Comparison of ENCODE assay signal across 36 cellular contexts in genomic region chr12:38689704-38690103, GRCh38.
A peak's percentile ranks its signal among the peaks of the same experiment; 100 is the strongest.
DNase-seq lines count a peak whose midpoint lies in the region; ATAC-seq, FAIRE-seq and TF ChIP-seq lines count a peak whose summit lies in the region.
"Had no signal": no experiment of that assay in that cellular context is flagged by ENCODE, and none has a peak within 500 bp of the region (broad histone marks: within the 10 kb centered on the region; RNA-seq: fewer than 3 reads in every experiment).

No MANE protein-coding gene starts in this region.

- H2AFZ ChIP-seq in endothelial cell of umbilical vein (ENCODE audit: low read depth, low read length): no peak overlapping the region
- H2AFZ ChIP-seq: neural progenitor cell had no signal

- BruUV-seq in endothelial cell of umbilical vein (replicated peaks; lab: Mats Ljungman, UMichigan): no TSS peak

- in situ Hi-C loops in gastrocnemius medialis (cut with MboI; ENCODE audit: low sequenced_read_pairs in 4 of 4): no loop called here

- H3K27ac ChIP-seq in endothelial cell of umbilical vein (ENCODE audit: insufficient read depth, low read depth, low read length) (no peak overlapping the region), gastrocnemius medialis (no peak overlapping the region)
- H3K27ac ChIP-seq: coronary artery, KMS-11, neural progenitor cell, Peyer's patch, SJCRH30, VCaP had no signal

- no peaks in the 10 kb centered on the region for H4K20me1 ChIP-seq in endothelial cell of umbilical vein (replicated peaks; ENCODE audit: control insufficient read depth, extremely low read depth, insufficient read depth, low read length)

- intact Hi-C loops in endothelial cell of umbilical vein (cut with micrococcal nuclease): no loop called here
- intact Hi-C loops in gastrocnemius medialis (cut with DNase I; ENCODE audit: low total_unique reads): no loop called here

- H3K79me2 ChIP-seq in endothelial cell of umbilical vein (ENCODE audit: control insufficient read depth, insufficient read depth, low read length): no peaks in the 10 kb centered on the region

- DNase-seq in AG08396 (ENCODE audit: low spot score) (peak; percentile 14), HS-5 (ENCODE audit: low read depth) (peak; percentile 79), endothelial cell of umbilical vein (ENCODE audit: low read depth, low spot score) (no peak), hepatic stellate cell (ENCODE audit: low spot score) (peak; percentile 16), gastrocnemius medialis (no peak), nucleus accumbens (lab: John Stamatoyannopoulos, UW) (no peak)
- DNase-seq: activated CD4-positive, alpha-beta T cell treated with anti-CD3 and anti-CD28 coated beads for 48 hours; activated CD8-positive, alpha-beta memory T cell treated with anti-CD3 and anti-CD28 coated beads for 24 hours; activated T-cell treated with anti-CD3 and anti-CD28 coated beads for 4 hours; aorta; CD8-positive, alpha-beta T cell; effector CD8-positive, alpha-beta T cell; MM.1S; NCI-H1417; NCI-H2081; NCI-H2227 treated with DMSO at 0.1 percent for 48 hours; NCI-H69; Peyer's patch; right cardiac atrium; SJCRH30; stimulated activated CD4-positive, alpha-beta T cell treated with anti-CD3 and anti-CD28 coated beads, Interleukin-1b, Interleukin-23, amount 100 ng/mL, for 48 hours; stimulated activated naive CD4-positive, alpha-beta T cell treated with Interleukin-2 at 50 U/mL for 16 hours; SW 1271; T-helper 9 cell had no signal

- H3K4me3 ChIP-seq in endothelial cell of umbilical vein (replicated peaks in 1 of 3; ENCODE audit: insufficient read depth in 1 of 3, low read depth in 1 of 3, low read length in 3 of 3) (no peak overlapping the region), gastrocnemius medialis (no peak overlapping the region)
- H3K4me3 ChIP-seq: coronary artery, GM12878, HAP-1, neural progenitor cell, Peyer's patch, SJCRH30 had no signal

- H3K9ac ChIP-seq in endothelial cell of umbilical vein (replicated peaks; ENCODE audit: extremely low read depth, insufficient read depth, low read length): no peak overlapping the region
- H3K9ac ChIP-seq: KMS-11, neural progenitor cell had no signal

- no peaks in the 10 kb centered on the region for H3K27me3 ChIP-seq in endothelial cell of umbilical vein (ENCODE audit: control insufficient read depth in 2 of 2, insufficient read depth in 2 of 2, low read length in 2 of 2)
- H3K27me3 ChIP-seq in gastrocnemius medialis: no peaks in the 10 kb centered on the region
- H3K27me3 ChIP-seq: neural progenitor cell, Peyer's patch, SJCRH30 had no signal

- no peak for TF ChIP-seq CTCF in endothelial cell of umbilical vein (IDR thresholded peaks at IDR 0.05; ENCODE audit: extremely low read depth in 1 of 2, insufficient read depth in 1 of 2, low read depth in 1 of 2, low read length in 2 of 2)
- no peak for TF ChIP-seq CTCF in gastrocnemius medialis (IDR thresholded peaks at IDR 0.05 in 4 of 5, conservative IDR thresholded peaks at IDR 0.05 in 1 of 5)

- H3K36me3 ChIP-seq in endothelial cell of umbilical vein (ENCODE audit: control insufficient read depth in 2 of 2, extremely low read depth in 1 of 2, insufficient read depth in 2 of 2, low read length in 2 of 2) (no peaks in the 10 kb centered on the region), gastrocnemius medialis (no peaks in the 10 kb centered on the region)
- H3K36me3 ChIP-seq: HAP-1, neural progenitor cell, Peyer's patch, SJCRH30 had no signal

- CTCF ChIA-PET in endothelial cell of umbilical vein (lab: Charles Lee): interaction anchor here (0.9 kb wide), 1 partner anchor 583 kb away, joined by 3 read pairs; no protein-coding TSS in a partner anchor

- H3K9me3 ChIP-seq in endothelial cell of umbilical vein (replicated peaks; ENCODE audit: control insufficient read depth, insufficient read depth, low read length) (no peaks in the 10 kb centered on the region), gastrocnemius medialis (no peaks in the 10 kb centered on the region)
- H3K9me3 ChIP-seq: HAP-1, Peyer's patch, SJCRH30 had no signal

- POLR2A ChIA-PET in endothelial cell of umbilical vein (lab: Charles Lee): no interaction called here

- no peaks in the 10 kb centered on the region for H3K9me1 ChIP-seq in endothelial cell of umbilical vein (replicated peaks; ENCODE audit: control insufficient read depth, extremely low read depth, insufficient read depth, low read length)

- H3K4me1 ChIP-seq in endothelial cell of umbilical vein (ENCODE audit: control insufficient read depth, extremely low read depth, insufficient read depth, low read length) (no peaks in the 10 kb centered on the region), gastrocnemius medialis (no peaks in the 10 kb centered on the region)
- H3K4me1 ChIP-seq: neural progenitor cell, Peyer's patch, SJCRH30 had no signal

- dilution Hi-C loops in endothelial cell of umbilical vein (cut with MboI; ENCODE audit: extremely low pct_ligation_motif_present, low sequenced_read_pairs): no loop called here

- ATAC-seq in GM19452 (IDR thresholded peaks at IDR 0.05; ENCODE audit: unreplicated experiment) (no peak), GM21390 (IDR thresholded peaks at IDR 0.05; ENCODE audit: unreplicated experiment) (no peak), gastrocnemius medialis (no peak)
- ATAC-seq: activated naive CD4-positive, alpha-beta T cell treated with anti-CD3 and anti-CD28 coated beads, Interleukin-2, amount 50 U/mL, for 72 hours; CD8-positive, alpha-beta T cell; GM12878; left lobe of liver; right cardiac atrium had no signal

- TF ChIP-seq POLR2A in endothelial cell of umbilical vein (IDR thresholded peaks at IDR 0.05; ENCODE audit: low read depth, low read length) (no peak), gastrocnemius medialis (IDR thresholded peaks at IDR 0.05) (no peak)

- FAIRE-seq in endothelial cell of umbilical vein (lab: Jason Lieb, UNC): no peak
- FAIRE-seq: GM12878, islet of Langerhans, urothelium cell line had no signal

- no peak overlapping the region for H3K4me2 ChIP-seq in endothelial cell of umbilical vein (ENCODE audit: insufficient read depth, low read length)
- H3K4me2 ChIP-seq: KMS-11, neural progenitor cell had no signal

TF ChIP-seq in endothelial cell of umbilical vein, 7 proteins besides CTCF, POLR2A, EP300 and RAD21:
- TF ChIP-seq GATA2 (IDR thresholded peaks at IDR 0.05; ENCODE audit: insufficient read depth, insufficient read length, low read depth, low read length): no peak
- TF ChIP-seq EZH2 (IDR thresholded peaks at IDR 0.05; ENCODE audit: borderline replicate concordance, low read depth, low read length, severe bottlenecking): no peak
- TF ChIP-seq JUN (IDR thresholded peaks at IDR 0.05; ENCODE audit: borderline replicate concordance, insufficient read depth, insufficient read length, low read depth): no peak
- TF ChIP-seq FOS (IDR thresholded peaks at IDR 0.05; ENCODE audit: borderline replicate concordance, insufficient read depth, low read length): peak; percentile 5
- TF ChIP-seq POLR2AphosphoS5 (IDR thresholded peaks at IDR 0.05; ENCODE audit: insufficient read depth, low read depth, low read length): no peak

Comparison
In these comparisons a context has a peak if more than half of its experiments do, and no peak if none do; other contexts are left out.
1. DNase-seq: peak in AG08396 (single experiment), HS-5 (single experiment) and hepatic stellate cell (single experiment); none in endothelial cell of umbilical vein (single experiment), gastrocnemius medialis (0 of 2) and nucleus accumbens (0 of 56).